Comparison of ENCODE assay signal across 27 cellular contexts in genomic region chr3:132916096-132916495, GRCh38.
"Had no signal": no experiment of that assay in that cellular context is flagged by ENCODE, and none has a peak within 500 bp of the region (broad histone marks: within the 10 kb centered on the region; RNA-seq: fewer than 3 reads in every experiment).

No MANE protein-coding gene starts in this region.

- H3K27ac Mint-ChIP-seq: activated naive CD8-positive, alpha-beta T cell treated with anti-CD3 and anti-CD28 coated beads for 36 hours; dendritic cell treated with granulocyte-macrophage colony-stimulating factor and Interleukin-4, amounts not matched to agents 40 ng/mL and 50 ng/mL, for 4 days; mesothelial cell of epicardium; nephron progenitor cell; stimulated activated effector memory CD8-positive, alpha-beta T cell treated with anti-CD3 and anti-CD28 coated beads, Interleukin-12 subunit alpha, Interleukin-12 subunit beta, amount 100 ng/mL, for 72 hours had no signal

- H3K36me3 Mint-ChIP-seq: activated naive CD8-positive, alpha-beta T cell treated with anti-CD3 and anti-CD28 coated beads for 36 hours; mesothelial cell of epicardium; stimulated activated effector memory CD8-positive, alpha-beta T cell treated with anti-CD3 and anti-CD28 coated beads, Interleukin-12 subunit alpha, Interleukin-12 subunit beta, amount 100 ng/mL, for 72 hours had no signal

- H3K4me1 ChIP-seq: breast epithelium, lower lobe of right lung, stomach, upper lobe of left lung had no signal

- H3K9me3 ChIP-seq: breast epithelium, lower lobe of right lung, stomach, thoracic aorta, upper lobe of left lung had no signal

- H3K27ac ChIP-seq: breast epithelium, lower lobe of right lung, skin epidermis, stomach, thoracic aorta, upper lobe of left lung, WERI-Rb-1 had no signal

- H3K4me1 Mint-ChIP-seq: activated naive CD8-positive, alpha-beta T cell treated with anti-CD3 and anti-CD28 coated beads for 36 hours; mesothelial cell of epicardium; stimulated activated effector memory CD8-positive, alpha-beta T cell treated with anti-CD3 and anti-CD28 coated beads, Interleukin-12 subunit alpha, Interleukin-12 subunit beta, amount 100 ng/mL, for 72 hours had no signal

- H3K27me3 Mint-ChIP-seq: dendritic cell treated with granulocyte-macrophage colony-stimulating factor and Interleukin-4, amounts not matched to agents 40 ng/mL and 50 ng/mL, for 4 days had no signal

- FAIRE-seq: keratinocyte had no signal

- H3K27me3 ChIP-seq: breast epithelium, stomach, upper lobe of left lung had no signal

- H3K4me3 Mint-ChIP-seq: activated naive CD8-positive, alpha-beta T cell treated with anti-CD3 and anti-CD28 coated beads for 36 hours; dendritic cell treated with granulocyte-macrophage colony-stimulating factor and Interleukin-4, amounts not matched to agents 40 ng/mL and 50 ng/mL, for 4 days; mesothelial cell of epicardium; nephron progenitor cell; stimulated activated effector memory CD8-positive, alpha-beta T cell treated with anti-CD3 and anti-CD28 coated beads, Interleukin-12 subunit alpha, Interleukin-12 subunit beta, amount 100 ng/mL, for 72 hours had no signal

- H3K4me3 ChIP-seq: breast epithelium, lower lobe of right lung, skin epidermis, stomach, thoracic aorta, upper lobe of left lung had no signal

- H3K36me3 ChIP-seq: breast epithelium, lower lobe of right lung, stomach, thoracic aorta, upper lobe of left lung, WERI-Rb-1 had no signal

- DNase-seq: activated CD4-positive, alpha-beta T cell treated with anti-CD3 and anti-CD28 coated beads for 1 hour; activated gamma-delta T cell; activated naive CD8-positive, alpha-beta T cell treated with anti-CD3 and anti-CD28 coated beads for 36 hours; amygdala; cerebellar nuclear complex; effector CD8-positive, alpha-beta T cell; foreskin melanocyte; glutamatergic neuron; lower lobe of right lung; nephron progenitor cell; nucleus accumbens; posterior cingulate gyrus; stimulated activated CD4-positive, alpha-beta T cell treated with anti-CD3 and anti-CD28 coated beads, Interleukin-15, amount 100 ng/mL, for 24 hours; stimulated activated CD4-positive, alpha-beta T cell treated with anti-CD3 and anti-CD28 coated beads, Interleukin-2, amount 100 ng/mL, for 48 hours; stomach; SW 1271; T-helper 2 cell; upper lobe of left lung; WERI-Rb-1 had no signal

- ATAC-seq: esophagus mucosa; lower lobe of right lung; stimulated activated effector memory CD8-positive, alpha-beta T cell treated with anti-CD3 and anti-CD28 coated beads, Interleukin-12 subunit alpha, Interleukin-12 subunit beta, amount 100 ng/mL, for 72 hours had no signal

- H3K9me3 Mint-ChIP-seq: dendritic cell treated with granulocyte-macrophage colony-stimulating factor and Interleukin-4, amounts not matched to agents 40 ng/mL and 50 ng/mL, for 4 days had no signal
